1 cellular context compared by ENCODE assay signal in the genomic region with DNA sequence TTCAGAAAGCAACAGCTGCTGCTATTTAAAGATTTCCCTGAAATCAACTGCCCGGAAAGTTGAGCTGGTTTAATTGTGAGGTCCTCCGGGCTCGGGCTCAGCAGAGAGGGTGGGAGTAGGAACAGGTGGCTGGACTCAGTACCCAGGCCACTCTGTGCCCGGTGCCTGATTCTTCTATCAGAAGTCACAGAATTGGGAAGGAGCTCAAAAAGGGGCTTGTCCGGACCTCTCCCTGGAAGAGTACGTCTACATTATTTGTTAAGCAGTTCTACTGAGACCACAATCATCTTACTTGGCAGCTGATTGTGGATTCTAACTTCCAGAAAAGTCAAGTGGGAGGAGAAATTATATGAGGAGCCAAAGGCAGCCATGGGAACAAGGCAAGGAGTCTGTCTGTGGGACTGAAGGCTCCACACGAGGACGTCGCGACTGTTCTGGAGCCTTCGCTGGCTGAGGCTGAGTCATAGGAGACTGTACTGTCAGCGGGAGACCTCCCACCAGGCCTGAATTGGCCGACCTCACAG.
A peak's percentile ranks its signal among the peaks of the same experiment; 100 is the strongest.
TF ChIP-seq lines count a peak whose summit lies in the region.

No MANE protein-coding gene starts in this region.

TF ChIP-seq in K562, 482 proteins besides CTCF, POLR2A, EP300 and RAD21 (continued from another document):
- TF ChIP-seq CBX3 (IDR thresholded peaks at IDR 0.05; ENCODE audit: borderline replicate concordance in 1 of 2, low read length in 2 of 2) (0 out of 3 replicates have a peak, but pooled peaks of 1 of the 2 experiments have one; percentile 18), ZNF780A (CRISPR knock-in tag; IDR thresholded peaks at IDR 0.05) (no peak), FIP1L1 (IDR thresholded peaks at IDR 0.05; ENCODE audit: low read depth, low read length, poor library complexity, severe bottlenecking) (no peak), MTA1 (IDR thresholded peaks at IDR 0.05; ENCODE audit: borderline replicate concordance) (no peak), FOXJ2 (tag; IDR thresholded peaks at IDR 0.05) (no peak), CREBBP (IDR thresholded peaks at IDR 0.05; ENCODE audit: low read depth, low read length) (no peak), TAF7 (tag; IDR thresholded peaks at IDR 0.05) (no peak), ZNF668 (CRISPR knock-in tag; IDR thresholded peaks at IDR 0.05) (no peak), SLC30A9 (CRISPR knock-in tag; IDR thresholded peaks at IDR 0.05) (no peak), JUN (IDR thresholded peaks at IDR 0.05; ENCODE audit: borderline replicate concordance, low read depth, low read length) (0 out of 2 replicates have a peak, but pooled peaks have one; percentile 33), JUN (CRISPR knock-in tag; IDR thresholded peaks at IDR 0.05; ENCODE audit: borderline replicate concordance) (no peak), NFE2 (IDR thresholded peaks at IDR 0.05; ENCODE audit: low read depth) (peak; percentile 35; the same call in 1 of the 2 replicates), RBM34 (IDR thresholded peaks at IDR 0.05; ENCODE audit: borderline replicate concordance, insufficient read depth, low read length) (no peak), KDM2B (CRISPR knock-in tag; IDR thresholded peaks at IDR 0.05) (no peak), ZFP1 (CRISPR knock-in tag; IDR thresholded peaks at IDR 0.05) (no peak), STAG1 (CRISPR knock-in tag; IDR thresholded peaks at IDR 0.05; ENCODE audit: borderline replicate concordance) (no peak), BMI1 (IDR thresholded peaks at IDR 0.05; ENCODE audit: low read length) (no peak)
- TF ChIP-seq, protein P1, sequence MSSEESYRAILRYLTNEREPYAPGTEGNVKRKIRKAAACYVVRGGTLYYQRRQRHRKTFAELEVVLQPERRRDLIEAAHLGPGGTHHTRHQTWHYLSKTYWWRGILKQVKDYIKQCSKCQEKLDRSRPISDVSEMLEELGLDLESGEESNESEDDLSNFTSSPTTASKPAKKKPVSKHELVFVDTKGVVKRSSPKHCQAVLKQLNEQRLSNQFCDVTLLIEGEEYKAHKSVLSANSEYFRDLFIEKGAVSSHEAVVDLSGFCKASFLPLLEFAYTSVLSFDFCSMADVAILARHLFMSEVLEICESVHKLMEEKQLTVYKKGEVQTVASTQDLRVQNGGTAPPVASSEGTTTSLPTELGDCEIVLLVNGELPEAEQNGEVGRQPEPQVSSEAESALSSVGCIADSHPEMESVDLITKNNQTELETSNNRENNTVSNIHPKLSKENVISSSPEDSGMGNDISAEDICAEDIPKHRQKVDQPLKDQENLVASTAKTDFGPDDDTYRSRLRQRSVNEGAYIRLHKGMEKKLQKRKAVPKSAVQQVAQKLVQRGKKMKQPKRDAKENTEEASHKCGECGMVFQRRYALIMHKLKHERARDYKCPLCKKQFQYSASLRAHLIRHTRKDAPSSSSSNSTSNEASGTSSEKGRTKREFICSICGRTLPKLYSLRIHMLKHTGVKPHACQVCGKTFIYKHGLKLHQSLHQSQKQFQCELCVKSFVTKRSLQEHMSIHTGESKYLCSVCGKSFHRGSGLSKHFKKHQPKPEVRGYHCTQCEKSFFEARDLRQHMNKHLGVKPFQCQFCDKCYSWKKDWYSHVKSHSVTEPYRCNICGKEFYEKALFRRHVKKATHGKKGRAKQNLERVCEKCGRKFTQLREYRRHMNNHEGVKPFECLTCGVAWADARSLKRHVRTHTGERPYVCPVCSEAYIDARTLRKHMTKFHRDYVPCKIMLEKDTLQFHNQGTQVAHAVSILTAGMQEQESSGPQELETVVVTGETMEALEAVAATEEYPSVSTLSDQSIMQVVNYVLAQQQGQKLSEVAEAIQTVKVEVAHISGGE (CRISPR knock-in tag; IDR thresholded peaks at IDR 0.05), result no peak
- TF ChIP-seq, protein P2, sequence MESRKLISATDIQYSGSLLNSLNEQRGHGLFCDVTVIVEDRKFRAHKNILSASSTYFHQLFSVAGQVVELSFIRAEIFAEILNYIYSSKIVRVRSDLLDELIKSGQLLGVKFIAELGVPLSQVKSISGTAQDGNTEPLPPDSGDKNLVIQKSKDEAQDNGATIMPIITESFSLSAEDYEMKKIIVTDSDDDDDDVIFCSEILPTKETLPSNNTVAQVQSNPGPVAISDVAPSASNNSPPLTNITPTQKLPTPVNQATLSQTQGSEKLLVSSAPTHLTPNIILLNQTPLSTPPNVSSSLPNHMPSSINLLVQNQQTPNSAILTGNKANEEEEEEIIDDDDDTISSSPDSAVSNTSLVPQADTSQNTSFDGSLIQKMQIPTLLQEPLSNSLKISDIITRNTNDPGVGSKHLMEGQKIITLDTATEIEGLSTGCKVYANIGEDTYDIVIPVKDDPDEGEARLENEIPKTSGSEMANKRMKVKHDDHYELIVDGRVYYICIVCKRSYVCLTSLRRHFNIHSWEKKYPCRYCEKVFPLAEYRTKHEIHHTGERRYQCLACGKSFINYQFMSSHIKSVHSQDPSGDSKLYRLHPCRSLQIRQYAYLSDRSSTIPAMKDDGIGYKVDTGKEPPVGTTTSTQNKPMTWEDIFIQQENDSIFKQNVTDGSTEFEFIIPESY (CRISPR knock-in tag; IDR thresholded peaks at IDR 0.05), result peak; percentile 33; the same call in 1 of the 2 replicates
- TF ChIP-seq, protein P3, sequence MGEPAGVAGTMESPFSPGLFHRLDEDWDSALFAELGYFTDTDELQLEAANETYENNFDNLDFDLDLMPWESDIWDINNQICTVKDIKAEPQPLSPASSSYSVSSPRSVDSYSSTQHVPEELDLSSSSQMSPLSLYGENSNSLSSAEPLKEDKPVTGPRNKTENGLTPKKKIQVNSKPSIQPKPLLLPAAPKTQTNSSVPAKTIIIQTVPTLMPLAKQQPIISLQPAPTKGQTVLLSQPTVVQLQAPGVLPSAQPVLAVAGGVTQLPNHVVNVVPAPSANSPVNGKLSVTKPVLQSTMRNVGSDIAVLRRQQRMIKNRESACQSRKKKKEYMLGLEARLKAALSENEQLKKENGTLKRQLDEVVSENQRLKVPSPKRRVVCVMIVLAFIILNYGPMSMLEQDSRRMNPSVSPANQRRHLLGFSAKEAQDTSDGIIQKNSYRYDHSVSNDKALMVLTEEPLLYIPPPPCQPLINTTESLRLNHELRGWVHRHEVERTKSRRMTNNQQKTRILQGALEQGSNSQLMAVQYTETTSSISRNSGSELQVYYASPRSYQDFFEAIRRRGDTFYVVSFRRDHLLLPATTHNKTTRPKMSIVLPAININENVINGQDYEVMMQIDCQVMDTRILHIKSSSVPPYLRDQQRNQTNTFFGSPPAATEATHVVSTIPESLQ (CRISPR knock-in tag; IDR thresholded peaks at IDR 0.05), result no peak
- TF ChIP-seq, protein P4, sequence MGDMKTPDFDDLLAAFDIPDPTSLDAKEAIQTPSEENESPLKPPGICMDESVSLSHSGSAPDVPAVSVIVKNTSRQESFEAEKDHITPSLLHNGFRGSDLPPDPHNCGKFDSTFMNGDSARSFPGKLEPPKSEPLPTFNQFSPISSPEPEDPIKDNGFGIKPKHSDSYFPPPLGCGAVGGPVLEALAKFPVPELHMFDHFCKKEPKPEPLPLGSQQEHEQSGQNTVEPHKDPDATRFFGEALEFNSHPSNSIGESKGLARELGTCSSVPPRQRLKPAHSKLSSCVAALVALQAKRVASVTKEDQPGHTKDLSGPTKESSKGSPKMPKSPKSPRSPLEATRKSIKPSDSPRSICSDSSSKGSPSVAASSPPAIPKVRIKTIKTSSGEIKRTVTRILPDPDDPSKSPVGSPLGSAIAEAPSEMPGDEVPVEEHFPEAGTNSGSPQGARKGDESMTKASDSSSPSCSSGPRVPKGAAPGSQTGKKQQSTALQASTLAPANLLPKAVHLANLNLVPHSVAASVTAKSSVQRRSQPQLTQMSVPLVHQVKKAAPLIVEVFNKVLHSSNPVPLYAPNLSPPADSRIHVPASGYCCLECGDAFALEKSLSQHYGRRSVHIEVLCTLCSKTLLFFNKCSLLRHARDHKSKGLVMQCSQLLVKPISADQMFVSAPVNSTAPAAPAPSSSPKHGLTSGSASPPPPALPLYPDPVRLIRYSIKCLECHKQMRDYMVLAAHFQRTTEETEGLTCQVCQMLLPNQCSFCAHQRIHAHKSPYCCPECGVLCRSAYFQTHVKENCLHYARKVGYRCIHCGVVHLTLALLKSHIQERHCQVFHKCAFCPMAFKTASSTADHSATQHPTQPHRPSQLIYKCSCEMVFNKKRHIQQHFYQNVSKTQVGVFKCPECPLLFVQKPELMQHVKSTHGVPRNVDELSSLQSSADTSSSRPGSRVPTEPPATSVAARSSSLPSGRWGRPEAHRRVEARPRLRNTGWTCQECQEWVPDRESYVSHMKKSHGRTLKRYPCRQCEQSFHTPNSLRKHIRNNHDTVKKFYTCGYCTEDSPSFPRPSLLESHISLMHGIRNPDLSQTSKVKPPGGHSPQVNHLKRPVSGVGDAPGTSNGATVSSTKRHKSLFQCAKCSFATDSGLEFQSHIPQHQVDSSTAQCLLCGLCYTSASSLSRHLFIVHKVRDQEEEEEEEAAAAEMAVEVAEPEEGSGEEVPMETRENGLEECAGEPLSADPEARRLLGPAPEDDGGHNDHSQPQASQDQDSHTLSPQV (IDR thresholded peaks at IDR 0.05), result 0 out of 2 replicates have a peak, but pooled peaks have one; percentile 55
